9 cellular contexts compared by ENCODE assay signal in genomic region chr6:53059648-53060589, GRCh38. TPM values are rescaled to one million over a fixed set of nuclear protein-coding genes. Genes with fewer than 3 reads are reported as not detected.
DNase-seq lines count a peak whose midpoint lies in the region; ATAC-seq and TF ChIP-seq lines count a peak whose summit lies in the region.
"Had no signal": no experiment of that assay in that cellular context is flagged by ENCODE, and none has a peak within 500 bp of the region (broad histone marks: within the 10 kb centered on the region; RNA-seq: fewer than 3 reads in every experiment).

No MANE protein-coding gene starts in this region.

- no peak overlapping the region for H2AFZ ChIP-seq in Karpas-422 (ENCODE audit: low read length)

- H3K9me3 ChIP-seq in Karpas-422 (ENCODE audit: low read length), result no peaks in the 10 kb centered on the region

- H3K9me3 Mint-ChIP-seq in naive thymus-derived CD8-positive, alpha-beta T cell, result no peaks in the 10 kb centered on the region

- no peaks in the 10 kb centered on the region for H3K9me2 ChIP-seq in Karpas-422 (replicated peaks; ENCODE audit: insufficient read depth, low read length)

- peaks cover 0 to 6% (median 0%) of the 10 kb centered on the region in 3 donors for H3K36me3 Mint-ChIP-seq in naive thymus-derived CD8-positive, alpha-beta T cell

- H3K4me3 Mint-ChIP-seq in naive thymus-derived CD8-positive, alpha-beta T cell, result peak overlapping the region; percentile 91 to 97 (median 94)

- H3K27ac Mint-ChIP-seq in naive thymus-derived CD8-positive, alpha-beta T cell, result peak overlapping the region in 9 of 10 donors; percentile 0 to 97 (median 91)

- DNase-seq in AG20443 (ENCODE audit: low spot score) (peak; percentile 12), Karpas-422 (no peak), choroid plexus epithelial cell (ENCODE audit: low read depth) (no peak), GM20000 (ENCODE audit: low spot score) (no peak), SW 1271 (lab: John Stamatoyannopoulos, UW) (no peak), putamen (ENCODE audit: low spot score) (no peak)
- DNase-seq in naive thymus-derived CD8-positive, alpha-beta T cell, result no peak
- DNase-seq: dermis blood vessel endothelial cell had no signal

- POLR2A ChIA-PET in naive thymus-derived CD8-positive, alpha-beta T cell (lab: Charles Lee), result no interaction called here

- no peak overlapping the region for H3K9ac ChIP-seq in Karpas-422 (ENCODE audit: low read length)

- H4K20me1 ChIP-seq in Karpas-422 (ENCODE audit: insufficient read depth, low read depth, low read length), result no peaks in the 10 kb centered on the region

- no peaks in the 10 kb centered on the region for H3K27me3 Mint-ChIP-seq in naive thymus-derived CD8-positive, alpha-beta T cell

- no peaks in the 10 kb centered on the region for H3K79me2 ChIP-seq in Karpas-422 (ENCODE audit: low read length)

- ATAC-seq in naive thymus-derived CD8-positive, alpha-beta T cell, result no peak
- ATAC-seq in GM19351 (IDR thresholded peaks at IDR 0.05; ENCODE audit: unreplicated experiment), result no peak

- peaks cover 23% of the 10 kb centered on the region for H3K4me1 ChIP-seq in Karpas-422 (ENCODE audit: low read length)

- no peak for TF ChIP-seq CTCF in choroid plexus epithelial cell (conservative IDR thresholded peaks at IDR 0.05; ENCODE audit: low read depth, low read length)
- TF ChIP-seq CTCF in GM20000 (IDR thresholded peaks at IDR 0.05; ENCODE audit: extremely low read depth, missing control alignments), result no peak

- peaks cover 38 to 77% (median 67%) of the 10 kb centered on the region in 4 donors for H3K4me1 Mint-ChIP-seq in naive thymus-derived CD8-positive, alpha-beta T cell

- H3K27ac ChIP-seq in Karpas-422 (ENCODE audit: low read length), result no peak overlapping the region

- H3K4me3 ChIP-seq in Karpas-422 (ENCODE audit: low read length), result no peak overlapping the region
- peak overlapping the region; percentile 96 for H3K4me3 ChIP-seq in choroid plexus epithelial cell (ENCODE audit: low read depth, low read length)

- no peaks in the 10 kb centered on the region for H3K36me3 ChIP-seq in Karpas-422 (ENCODE audit: insufficient read depth, low read length)

- no peaks in the 10 kb centered on the region for H3K27me3 ChIP-seq in Karpas-422 (ENCODE audit: low read length)

- peak overlapping the region; percentile 90 for H3K4me2 ChIP-seq in Karpas-422 (ENCODE audit: low read depth, low read length, poor library complexity, severe bottlenecking)

RNA-seq across cellular contexts. Expression of gene CILK1, which starts 1.7 kb away (rescaled TPM):
- 1.1 and 3.5 TPM in 2 replicates for total RNA-seq in Karpas-422 (2014; rRNA removed; shearing (Covaris generic); ENCODE audit: low replicate concordance)
- total RNA-seq in naive thymus-derived CD8-positive, alpha-beta T cell, result 10 to 100 TPM; 15.0 to 15.8 TPM
- 1 to 10 TPM; 2.8 to 4.1 (median 3.8) TPM for polyA plus RNA-seq in naive thymus-derived CD8-positive, alpha-beta T cell

RNA-seq across cellular contexts. Expression of gene FBXO9, which starts 5.3 kb away (rescaled TPM):
- total RNA-seq in Karpas-422 (2014; rRNA removed; shearing (Covaris generic); ENCODE audit: low replicate concordance), result 41.5 and 51.0 TPM in 2 replicates
- total RNA-seq in naive thymus-derived CD8-positive, alpha-beta T cell, result 100 to 1,000 TPM; 134 to 137 TPM
- 10 to 100 TPM; 46.1 to 52.1 (median 49.0) TPM for polyA plus RNA-seq in naive thymus-derived CD8-positive, alpha-beta T cell
